8 cellular contexts compared by ENCODE assay signal in genomic region chr12:630656-631632, GRCh38. TPM values are rescaled to one million over a fixed set of nuclear protein-coding genes. Genes with fewer than 3 reads are reported as not detected.
DNase-seq lines count a peak whose midpoint lies in the region; ATAC-seq and TF ChIP-seq lines count a peak whose summit lies in the region.
"Had no signal": no experiment of that assay in that cellular context is flagged by ENCODE, and none has a peak within 500 bp of the region (broad histone marks: within the 10 kb centered on the region; RNA-seq: fewer than 3 reads in every experiment).

No MANE protein-coding gene starts in this region.

- ATAC-seq in GM19372 (IDR thresholded peaks at IDR 0.05; ENCODE audit: low read depth, unreplicated experiment) (peak; percentile 89), HG03354 (IDR thresholded peaks at IDR 0.05; ENCODE audit: poor library complexity, severe bottlenecking, unreplicated experiment) (peak; percentile 93), WTC11 (peak; percentile 82)

- 65 to 88% methylated on average over 22 to 32 of the region's 45 CpGs for WGBS in esophagus squamous epithelium, 2 donors
- WGBS in spleen, 5 donors = 56 to 83% (median 60%) methylated on average over 31 to 45 of the region's 45 CpGs

- H3K4me3 Mint-ChIP-seq in WTC11 = peak overlapping the region; percentile 58

- H3K36me3 ChIP-seq in esophagus squamous epithelium = no peaks in the 10 kb centered on the region
- H3K36me3 ChIP-seq in spleen = no peaks in the 10 kb centered on the region
- H3K36me3 ChIP-seq: adrenal gland had no signal

- H3K4me1 Mint-ChIP-seq in WTC11 = peaks cover 45% of the 10 kb centered on the region

- no peaks in the 10 kb centered on the region for H3K9me3 ChIP-seq in esophagus squamous epithelium
- H3K9me3 ChIP-seq in spleen = no peaks in the 10 kb centered on the region
- H3K9me3 ChIP-seq: adrenal gland had no signal

- H3K4me3 ChIP-seq in esophagus squamous epithelium (peak overlapping the region; percentile 7 to 61 (median 26)), spleen (peak overlapping the region in 6 of 8 donors; percentile 12 to 73 (median 42))

- peak overlapping the region; percentile 96 for H3K27ac Mint-ChIP-seq in WTC11

- CTCF ChIA-PET in WTC11 (lab: Charles Lee) = interaction anchor here (0.8 to 3.3 kb wide), 5 partner anchors 8 to 121 kb away, joined by 4 to 21 read pairs (median 6); partner anchors contain the start of gene WNK1

- intact Hi-C loops in esophagus squamous epithelium (cut with DNase I) = no loop called here
- intact Hi-C loops in spleen (cut with DNase I; ENCODE audit: low total_unique reads) = no loop called here

- H3K4me1 ChIP-seq in esophagus squamous epithelium (peaks cover 26 to 78% (median 35%) of the 10 kb centered on the region in 3 donors), spleen (peaks cover 0 to 77% (median 35%) of the 10 kb centered on the region in 6 donors)

- H3K27me3 Mint-ChIP-seq in WTC11 (ENCODE audit: low read depth) = no peaks in the 10 kb centered on the region

- POLR2A ChIA-PET in WTC11 (lab: Charles Lee) = interaction anchor here (0.6 kb wide), 1 partner anchor 177 kb away, joined by 6 read pairs; no protein-coding TSS in a partner anchor

- DNase-seq in WTC11 (ENCODE audit: low spot score) (peak; percentile 61), esophagus squamous epithelium (lab: John Stamatoyannopoulos, UW) (peak; percentile 41), spleen (peak; percentile 96), GOT3 (lab: John Stamatoyannopoulos, UW) (no peak), DMS153 (lab: John Stamatoyannopoulos, UW) (no peak)

- H3K27ac ChIP-seq in esophagus squamous epithelium (peak overlapping the region; percentile 86 to 99 (median 88)), spleen (peak overlapping the region in 6 of 8 donors; percentile 72 to 94 (median 88))

- no peaks in the 10 kb centered on the region for H3K36me3 Mint-ChIP-seq in WTC11

- H3K27me3 ChIP-seq in esophagus squamous epithelium (no peaks in the 10 kb centered on the region), spleen (replicated peaks in 1 of 7) (no peaks in the 10 kb centered on the region)
- H3K27me3 ChIP-seq: adrenal gland had no signal

- TF ChIP-seq CTCF in WTC11 (IDR thresholded peaks at IDR 0.05) = no peak
- TF ChIP-seq CTCF in esophagus squamous epithelium (IDR thresholded peaks at IDR 0.05) = no peak
- TF ChIP-seq CTCF in spleen (IDR thresholded peaks at IDR 0.05 in 8 of 11, conservative IDR thresholded peaks at IDR 0.05 in 3 of 11) = no peak

- H3K9me3 Mint-ChIP-seq in WTC11 = no peaks in the 10 kb centered on the region

- peak in 1 of 4 donors; percentile 76 for TF ChIP-seq POLR2A in esophagus squamous epithelium (IDR thresholded peaks at IDR 0.05)
- peak in 2 of 3 donors; percentile 27 to 75 for TF ChIP-seq POLR2A in spleen (IDR thresholded peaks at IDR 0.05)

TF ChIP-seq in WTC11, 78 proteins besides CTCF, POLR2A, EP300 and RAD21:
- TF ChIP-seq E2F5 (CRISPR knock-in tag; IDR thresholded peaks at IDR 0.05) (0 out of 2 replicates have a peak, but pooled peaks have one; percentile 34), FOXP1 (CRISPR knock-in tag; IDR thresholded peaks at IDR 0.05; ENCODE audit: borderline replicate concordance) (peak; percentile 62; the same call in 1 of the 2 replicates), SP1 (CRISPR knock-in tag; conservative IDR thresholded peaks at IDR 0.05) (0 out of 2 replicates have a peak, but pooled peaks have one; percentile 34), ZNF423 (CRISPR knock-in tag; IDR thresholded peaks at IDR 0.05) (peak; percentile 72), ETV6 (CRISPR knock-in tag; IDR thresholded peaks at IDR 0.05) (peak; percentile 82), TEAD1 (CRISPR knock-in tag; IDR thresholded peaks at IDR 0.05) (peak; percentile 52; the same call in 1 of the 2 replicates), AR (CRISPR knock-in tag; IDR thresholded peaks at IDR 0.05) (no peak), MAX (CRISPR knock-in tag; IDR thresholded peaks at IDR 0.05) (peak; percentile 57; the same call in 1 of the 2 replicates), ZNF121 (CRISPR knock-in tag; IDR thresholded peaks at IDR 0.05) (0 out of 2 replicates have a peak, but pooled peaks have one; percentile 30), NR3C1 (CRISPR knock-in tag; conservative IDR thresholded peaks at IDR 0.05; ENCODE audit: low read depth) (no peak), FOXP4 (CRISPR knock-in tag; IDR thresholded peaks at IDR 0.05) (0 out of 2 replicates have a peak, but pooled peaks have one; percentile 38), ZNF416 (CRISPR knock-in tag; IDR thresholded peaks at IDR 0.05) (no peak), FOXK1 (CRISPR knock-in tag; IDR thresholded peaks at IDR 0.05) (peak; percentile 49; the same call in 1 of the 2 replicates)

RNA-seq across cellular contexts. Expression of gene NINJ2, which starts 32.3 kb away (rescaled TPM):
- 0.41 to 0.73 TPM (median 0.42 TPM) in 3 replicates for total RNA-seq in WTC11 (2021)
- 10 to 100 TPM in 1 of 4 donors, 1 to 10 TPM in 3; 2.2 to 14.9 (median 4.5) TPM for total RNA-seq in esophagus squamous epithelium
- total RNA-seq in spleen = 10 to 100 TPM in 5 of 7 donors, 1 to 10 TPM in 2; 6.6 to 18.8 (median 10.3) TPM
- polyA plus RNA-seq in spleen = 10 to 100 TPM in 1 of 3 donors, 1 to 10 TPM in 2; 7.0 to 13.5 (median 8.6) TPM

Comparison
In these comparisons a context has a peak if more than half of its experiments do, and no peak if none do; other contexts are left out.
1. DNase-seq: peak in WTC11 (single experiment), esophagus squamous epithelium (single experiment) and spleen (single experiment); none in GOT3 (single experiment) and DMS153 (single experiment).
2. Peak in every context shown above with its lines, with median percentiles within 50 percentile points of each other: ATAC-seq.